13 cellular contexts compared by ENCODE assay signal in the genomic region with DNA sequence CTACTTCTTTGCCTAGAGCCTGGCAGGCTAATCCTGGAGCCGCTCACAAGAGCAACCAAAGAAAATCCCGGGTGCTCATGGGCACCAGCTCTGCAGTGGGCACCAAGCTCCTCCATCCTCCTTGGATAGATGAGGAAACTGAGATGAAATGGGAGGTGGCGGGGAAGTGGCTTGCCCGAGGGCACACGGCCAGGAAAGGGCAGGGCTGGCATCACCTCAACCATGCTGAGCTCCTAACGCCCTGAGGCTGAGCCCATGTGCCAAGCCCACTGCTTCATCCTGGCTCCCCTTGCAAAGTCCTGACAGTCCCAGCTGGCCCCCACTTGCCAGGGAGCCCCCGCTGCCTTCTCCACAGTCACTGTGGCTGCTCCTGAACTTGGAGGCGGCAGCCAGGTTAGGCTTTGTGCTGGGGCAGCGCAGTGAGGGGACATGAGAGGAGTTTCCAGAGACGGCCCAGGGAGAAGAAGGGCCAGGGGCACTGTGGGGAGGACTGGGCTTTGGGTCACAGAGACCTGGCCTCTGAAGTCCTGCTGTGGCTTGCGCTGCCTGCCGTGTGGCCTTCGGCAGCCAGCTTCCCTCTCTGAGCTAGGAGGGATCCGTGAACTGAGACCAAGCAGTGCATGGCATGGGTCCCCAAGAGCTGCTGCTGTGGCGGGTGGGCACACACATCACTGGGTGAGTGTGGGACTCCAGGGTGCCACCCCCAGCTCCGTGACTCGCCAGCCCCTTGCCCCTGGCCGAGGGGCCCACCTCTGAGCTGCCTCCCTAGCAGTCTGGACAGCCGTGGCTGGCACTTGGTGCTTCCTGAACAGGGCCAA. TPM values are rescaled to one million over a fixed set of nuclear protein-coding genes. Genes with fewer than 3 reads are reported as not detected.
DNase-seq lines count a peak whose midpoint lies in the region; ATAC-seq and TF ChIP-seq lines count a peak whose summit lies in the region.
"Had no signal": no experiment of that assay in that cellular context is flagged by ENCODE, and none has a peak within 500 bp of the region (broad histone marks: within the 10 kb centered on the region; RNA-seq: fewer than 3 reads in every experiment).

No MANE protein-coding gene starts in this region.

- ATAC-seq in central memory CD8-positive, alpha-beta T cell (replicated peaks; ENCODE audit: extremely low read depth, poor library complexity, severe bottlenecking), result no peak
- ATAC-seq: WTC11 had no signal

- H3K4me3 ChIP-seq in Peyer's patch, result no peak overlapping the region
- no peak overlapping the region for H3K4me3 ChIP-seq in subcutaneous abdominal adipose tissue (ENCODE audit: low read depth in 1 of 5, low read length in 5 of 5)

- H3K27ac ChIP-seq in Peyer's patch, result peak overlapping the region; percentile 43 to 82 (median 63)
- peak overlapping the region; percentile 92 for H3K27ac ChIP-seq in subcutaneous abdominal adipose tissue (ENCODE audit: low read depth, low read length)

- DNase-seq in Peyer's patch (no peak), mesothelial cell of epicardium (ENCODE audit: low spot score in 2 of 2, unreplicated experiment in 2 of 2) (no peak), glomerular visceral epithelial cell (ENCODE audit: extremely low spot score) (no peak), NCI-H2107 treated with DMSO at 0.1 percent for 48 hours (lab: John Stamatoyannopoulos, UW; ENCODE audit: unreplicated experiment) (no peak), 8988T (no peak)
- no peak for DNase-seq in central memory CD8-positive, alpha-beta T cell (ENCODE audit: low spot score in 2 of 2)
- DNase-seq in activated CD4-positive, alpha-beta memory T cell treated with anti-CD3 and anti-CD28 coated beads, Interleukin-2, amount 10 ng/mL, durations not matched to agents 7 days and 5 days, result no peak
- DNase-seq: activated CD8-positive, alpha-beta memory T cell treated with anti-CD3 and anti-CD28 coated beads, Interleukin-2, amount 50 U/mL, for 4 hours; anterior cingulate cortex; H9 had no signal

- H3K9me3 ChIP-seq in Peyer's patch (no peaks in the 10 kb centered on the region), subcutaneous abdominal adipose tissue (ENCODE audit: control insufficient read depth in 5 of 5, low read length in 5 of 5) (peaks cover 0 to 2% (median 0%) of the 10 kb centered on the region in 5 donors)

- CTCF ChIA-PET in activated CD4-positive, alpha-beta memory T cell treated with anti-CD3 and anti-CD28 coated beads, Interleukin-2, amount 10 ng/mL, durations not matched to agents 7 days and 5 days (lab: Charles Lee), result interaction anchor here (1.6 kb wide), 1 partner anchor 101 kb away, joined by 5 read pairs; the partner anchor contains the start of gene DNM2

- peaks cover 43% of the 10 kb centered on the region for H3K36me3 Mint-ChIP-seq in central memory CD8-positive, alpha-beta T cell (ENCODE audit: insufficient read depth)
- peaks cover 31% of the 10 kb centered on the region for H3K36me3 Mint-ChIP-seq in mesothelial cell of epicardium
- H3K36me3 Mint-ChIP-seq in activated CD4-positive, alpha-beta memory T cell treated with anti-CD3 and anti-CD28 coated beads, Interleukin-2, amount 10 ng/mL, durations not matched to agents 7 days and 5 days (ENCODE audit: low read depth), result peaks cover 64% of the 10 kb centered on the region

- H3K27me3 ChIP-seq in Peyer's patch, result no peaks in the 10 kb centered on the region
- H3K27me3 ChIP-seq in subcutaneous abdominal adipose tissue (ENCODE audit: control insufficient read depth in 5 of 5, insufficient read depth in 4 of 5, low read length in 5 of 5), result no peaks in the 10 kb centered on the region

- no peak for TF ChIP-seq POLR2A in Peyer's patch (IDR thresholded peaks at IDR 0.05)

- POLR2A ChIA-PET in activated CD4-positive, alpha-beta memory T cell treated with anti-CD3 and anti-CD28 coated beads, Interleukin-2, amount 10 ng/mL, durations not matched to agents 7 days and 5 days (lab: Charles Lee), result no interaction called here

- peak overlapping the region; percentile 8 for H3K27ac Mint-ChIP-seq in central memory CD8-positive, alpha-beta T cell (ENCODE audit: low read depth)
- H3K27ac Mint-ChIP-seq in mesothelial cell of epicardium, result peak overlapping the region; percentile 96
- no peak overlapping the region for H3K27ac Mint-ChIP-seq in activated CD4-positive, alpha-beta memory T cell treated with anti-CD3 and anti-CD28 coated beads, Interleukin-2, amount 10 ng/mL, durations not matched to agents 7 days and 5 days
- H3K27ac Mint-ChIP-seq: WTC11 had no signal

- H3K36me3 ChIP-seq in Peyer's patch, result peaks cover 0 to 97% (median 0%) of the 10 kb centered on the region in 3 donors
- peaks cover 0 to 73% (median 45%) of the 10 kb centered on the region in 5 donors for H3K36me3 ChIP-seq in subcutaneous abdominal adipose tissue (ENCODE audit: control insufficient read depth in 5 of 5, insufficient read depth in 5 of 5, low read length in 5 of 5)

- TF ChIP-seq CTCF in Peyer's patch (IDR thresholded peaks at IDR 0.05) (no peak), mesothelial cell of epicardium (IDR thresholded peaks at IDR 0.05; ENCODE audit: unreplicated experiment) (no peak)

- no peaks in the 10 kb centered on the region for H3K4me1 ChIP-seq in Peyer's patch
- H3K4me1 ChIP-seq in subcutaneous abdominal adipose tissue (ENCODE audit: control insufficient read depth in 5 of 5, insufficient read depth in 5 of 5, low read length in 5 of 5), result peaks cover 2 to 41% (median 34%) of the 10 kb centered on the region in 5 donors

- H3K4me3 Mint-ChIP-seq in central memory CD8-positive, alpha-beta T cell, result no peak overlapping the region
- H3K4me3 Mint-ChIP-seq in mesothelial cell of epicardium, result no peak overlapping the region
- H3K4me3 Mint-ChIP-seq in activated CD4-positive, alpha-beta memory T cell treated with anti-CD3 and anti-CD28 coated beads, Interleukin-2, amount 10 ng/mL, durations not matched to agents 7 days and 5 days, result no peak overlapping the region
- H3K4me3 Mint-ChIP-seq: WTC11 had no signal

- peaks cover 29% of the 10 kb centered on the region for H3K4me1 Mint-ChIP-seq in central memory CD8-positive, alpha-beta T cell
- peaks cover 5% of the 10 kb centered on the region for H3K4me1 Mint-ChIP-seq in mesothelial cell of epicardium
- H3K4me1 Mint-ChIP-seq in activated CD4-positive, alpha-beta memory T cell treated with anti-CD3 and anti-CD28 coated beads, Interleukin-2, amount 10 ng/mL, durations not matched to agents 7 days and 5 days, result peaks cover 25% of the 10 kb centered on the region
- H3K4me1 Mint-ChIP-seq: WTC11 had no signal

- H3K27me3 Mint-ChIP-seq in central memory CD8-positive, alpha-beta T cell, result no peaks in the 10 kb centered on the region
- no peaks in the 10 kb centered on the region for H3K27me3 Mint-ChIP-seq in mesothelial cell of epicardium (ENCODE audit: low read depth)
- no peaks in the 10 kb centered on the region for H3K27me3 Mint-ChIP-seq in activated CD4-positive, alpha-beta memory T cell treated with anti-CD3 and anti-CD28 coated beads, Interleukin-2, amount 10 ng/mL, durations not matched to agents 7 days and 5 days

- no peak overlapping the region for H3K9ac ChIP-seq in subcutaneous abdominal adipose tissue (ENCODE audit: low read length in 5 of 5)

- no peaks in the 10 kb centered on the region for H3K9me3 Mint-ChIP-seq in central memory CD8-positive, alpha-beta T cell
- no peaks in the 10 kb centered on the region for H3K9me3 Mint-ChIP-seq in mesothelial cell of epicardium
- no peaks in the 10 kb centered on the region for H3K9me3 Mint-ChIP-seq in activated CD4-positive, alpha-beta memory T cell treated with anti-CD3 and anti-CD28 coated beads, Interleukin-2, amount 10 ng/mL, durations not matched to agents 7 days and 5 days
- H3K9me3 Mint-ChIP-seq: H9, WTC11 had no signal

RNA-seq across cellular contexts. Expression of gene TMED1, which starts 17.5 kb away (rescaled TPM):
- total RNA-seq in Peyer's patch (10 to 100 TPM; 11.6 to 18.4 (median 16.0) TPM), mesothelial cell of epicardium (30.0 to 35.0 TPM (median 30.9 TPM) in 3 replicates)
- total RNA-seq in activated CD4-positive, alpha-beta memory T cell treated with anti-CD3 and anti-CD28 coated beads, Interleukin-2, amount 10 ng/mL, durations not matched to agents 7 days and 5 days, result 10 to 100 TPM; 15.7 to 17.3 TPM

RNA-seq across cellular contexts. Expression of gene C19orf38, which starts 29.7 kb away (rescaled TPM):
- total RNA-seq in Peyer's patch (10 to 100 TPM in 1 of 4 donors, not detected in 3; 20.6 TPM), mesothelial cell of epicardium (2.0 to 2.5 TPM (median 2.3 TPM) in 3 replicates)
- total RNA-seq in activated CD4-positive, alpha-beta memory T cell treated with anti-CD3 and anti-CD28 coated beads, Interleukin-2, amount 10 ng/mL, durations not matched to agents 7 days and 5 days, result 1 to 10 TPM; 1.1 to 1.8 TPM
- total RNA-seq: glomerular endothelial cell, H9, WTC11 had no signal

RNA-seq across cellular contexts. Expression of gene CARM1, which starts 52.8 kb away (rescaled TPM):
- 10 to 100 TPM; 23.8 to 40.6 (median 29.7) TPM for total RNA-seq in Peyer's patch
- 71.4 to 78.0 TPM (median 76.4 TPM) in 3 replicates for total RNA-seq in mesothelial cell of epicardium
- total RNA-seq in activated CD4-positive, alpha-beta memory T cell treated with anti-CD3 and anti-CD28 coated beads, Interleukin-2, amount 10 ng/mL, durations not matched to agents 7 days and 5 days, result 10 to 100 TPM; 39.3 to 40.2 TPM
